1 cellular context compared by ENCODE assay signal in genomic region chr4:70080205-70080604, GRCh38.
TF ChIP-seq lines count a peak whose summit lies in the region.

No MANE protein-coding gene starts in this region.

TF ChIP-seq in HCT116, 20 proteins besides CTCF, POLR2A, EP300 and RAD21 (continued from another document):
- TF ChIP-seq ZBTB33 (IDR thresholded peaks at IDR 0.05; ENCODE audit: extremely low read depth, insufficient replicate concordance, low read length) (no peak), POLR2AphosphoS5 (IDR thresholded peaks at IDR 0.05; ENCODE audit: low read depth, low read length) (no peak), EZH2 (IDR thresholded peaks at IDR 0.05) (no peak), ELF1 (IDR thresholded peaks at IDR 0.05; ENCODE audit: borderline replicate concordance, low read depth) (no peak), SIN3A (IDR thresholded peaks at IDR 0.05; ENCODE audit: low read depth) (no peak), MAX (IDR thresholded peaks at IDR 0.05) (no peak), CBX3 (IDR thresholded peaks at IDR 0.05; ENCODE audit: low read depth) (no peak), EGR1 (IDR thresholded peaks at IDR 0.05; ENCODE audit: low read depth) (no peak), SP1 (IDR thresholded peaks at IDR 0.05; ENCODE audit: low read depth) (no peak), EZH2phosphoT487 (IDR thresholded peaks at IDR 0.05; ENCODE audit: borderline replicate concordance) (no peak), JUND (IDR thresholded peaks at IDR 0.05) (no peak), YY1 (IDR thresholded peaks at IDR 0.05; ENCODE audit: extremely low read depth, insufficient replicate concordance, low read depth, low read length) (no peak), FOSL1 (IDR thresholded peaks at IDR 0.05; ENCODE audit: low read depth) (no peak), CEBPB (IDR thresholded peaks at IDR 0.05; ENCODE audit: low read depth) (no peak)
